8 cellular contexts compared by ENCODE assay signal in the genomic region with DNA sequence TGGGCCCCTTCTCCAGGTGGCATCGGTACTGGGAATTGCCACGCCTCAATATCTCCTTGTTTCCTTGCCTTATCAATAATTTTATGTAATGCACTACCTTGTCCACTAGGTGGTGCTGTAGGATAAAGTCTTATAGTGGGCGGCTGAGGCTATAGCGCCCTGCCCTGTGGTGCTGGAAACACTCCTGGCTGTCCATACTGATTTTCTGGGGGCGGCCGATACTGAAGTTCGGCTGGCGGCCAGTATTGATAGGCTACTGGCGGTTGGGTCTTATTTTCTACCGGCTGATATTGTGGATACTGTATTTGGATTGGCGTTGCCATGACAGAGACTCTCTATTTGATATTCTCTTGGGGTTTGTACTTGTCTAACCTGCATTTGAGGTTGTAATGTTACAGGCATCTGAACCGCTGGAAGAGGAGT. TPM values are rescaled to one million over a fixed set of nuclear protein-coding genes. Genes with fewer than 3 reads are reported as not detected.
A peak's percentile ranks its signal among the peaks of the same experiment; 100 is the strongest.
DNase-seq lines count a peak whose midpoint lies in the region; ATAC-seq and TF ChIP-seq lines count a peak whose summit lies in the region.
"Not testable (repeated sequence)": the region's sequence is repeated elsewhere in the genome, so short reads cannot be mapped to it uniquely, and the experiment has no call there.

No MANE protein-coding gene starts in this region.

- H3K9me1 ChIP-seq in IMR-90 (ENCODE audit: insufficient read depth, low read length): not testable (repeated sequence)

- not testable (repeated sequence) for H2AFZ ChIP-seq in IMR-90 (replicated peaks; ENCODE audit: low read length, poor library complexity)

- not testable (repeated sequence) for H3K56ac ChIP-seq in IMR-90 (ENCODE audit: extremely low read depth, insufficient read depth, low read length)

- H2BK120ac ChIP-seq in IMR-90 (ENCODE audit: low read depth, low read length): not testable (repeated sequence)

- POLR2A ChIA-PET in IMR-90 (lab: Charles Lee; ENCODE audit: unreplicated experiment): not testable (repeated sequence)

- H3K4me2 ChIP-seq in IMR-90 (ENCODE audit: low read depth, low read length): not testable (repeated sequence)

- not testable (repeated sequence) for H4K20me1 ChIP-seq in IMR-90 (ENCODE audit: insufficient read depth, low read length)

- not testable (repeated sequence) for H3K9me3 Mint-ChIP-seq in natural killer cell

- H3K27ac ChIP-seq in IMR-90 (ENCODE audit: insufficient read depth, low read length); ascending aorta; thoracic aorta: not testable (repeated sequence)

- H2AK9ac ChIP-seq in IMR-90 (replicated peaks; ENCODE audit: low read depth, low read length, poor library complexity): not testable (repeated sequence)

- H3K27me3 Mint-ChIP-seq in natural killer cell (ENCODE audit: low read depth in 2 of 2): not testable (repeated sequence)

- H3K4me3 ChIP-seq in IMR-90 (ENCODE audit: insufficient read depth, low read depth, low read length): not testable (repeated sequence)
- H3K4me3 ChIP-seq in ascending aorta: peak overlapping the region in 1 of 2 donors; percentile 30
- peak overlapping the region; percentile 47 for H3K4me3 ChIP-seq in thoracic aorta

- not testable (repeated sequence) for H3K4me1 ChIP-seq in IMR-90 (ENCODE audit: control insufficient read depth, insufficient read depth, low read length); ascending aorta; thoracic aorta (ENCODE audit: control insufficient read depth in 1 of 2, low read depth in 2 of 2)

- not testable (repeated sequence) for H3K27me3 ChIP-seq in IMR-90 (ENCODE audit: control insufficient read depth, insufficient read depth, low read length); ascending aorta; thoracic aorta (replicated peaks; ENCODE audit: insufficient read depth)

- not testable (repeated sequence) for H4K91ac ChIP-seq in IMR-90 (ENCODE audit: insufficient read depth, low read depth, low read length)

- intact Hi-C loops in IMR-90 (cut with micrococcal nuclease) (loop anchor here (1.0 kb wide), 1 partner anchor 313 kb away; no protein-coding TSS in a partner anchor), ascending aorta (cut with DNase I) (loop anchor here (2.0 kb wide), 2 partner anchors 36 to 314 kb away; no protein-coding TSS in a partner anchor), natural killer cell (cut with micrococcal nuclease) (loop anchor here (2.0 kb wide), 1 partner anchor 14 kb away; no protein-coding TSS in a partner anchor)

- H3K27ac Mint-ChIP-seq in natural killer cell: not testable (repeated sequence)

- peaks cover 6 to 11% of the 10 kb centered on the region in 2 donors for H3K4me1 Mint-ChIP-seq in natural killer cell

- not testable (repeated sequence) for H3K23ac ChIP-seq in IMR-90 (ENCODE audit: low read depth, low read length)

- not testable (repeated sequence) for H3K36me3 ChIP-seq in IMR-90 (ENCODE audit: control insufficient read depth, insufficient read depth, low read length); ascending aorta; thoracic aorta

- H2BK5ac ChIP-seq in IMR-90 (ENCODE audit: low read depth, low read length, poor library complexity, severe bottlenecking): not testable (repeated sequence)

- H3K18ac ChIP-seq in IMR-90 (ENCODE audit: low read depth, low read length): not testable (repeated sequence)

- TF ChIP-seq RAD21 in IMR-90 (IDR thresholded peaks at IDR 0.05; ENCODE audit: low read length): peak; percentile 82

- H4K5ac ChIP-seq in IMR-90 (ENCODE audit: low read depth, low read length): not testable (repeated sequence)

- DNase-seq in DMS53 (lab: John Stamatoyannopoulos, UW): peak; percentile 83
- DNase-seq in IMR-90: peak; percentile 67
- peak; percentile 72 for DNase-seq in NCI-H460 (ENCODE audit: extremely low read depth, low read depth)
- DNase-seq in T1000 (lab: John Stamatoyannopoulos, UW): peak; percentile 46
- not testable (repeated sequence) for DNase-seq in ascending aorta (ENCODE audit: low spot score in 2 of 2); thoracic aorta (ENCODE audit: low spot score)
- peak; percentile 47 for DNase-seq in germinal center (ENCODE audit: low spot score)
- DNase-seq in natural killer cell: peak; percentile 27

- WGBS in IMR-90 (ENCODE audit: extremely low coverage in 2 of 2, insufficient read length in 1 of 2), 2 experiments: 20% methylated on average over 1 of the region's 12 CpGs; no CpG with 5 or more reads in 1 of the 2 experiments

- in situ Hi-C loops in IMR-90 (cut with MboI; ENCODE audit: low sequenced_read_pairs): loop anchor here (25.0 kb wide), 1 partner anchor 481 kb away; no protein-coding TSS in a partner anchor

- peak; percentile 99 for ATAC-seq in IMR-90 (ENCODE audit: low read depth)
- peak; percentile 96 to 97 (median 96) for ATAC-seq in natural killer cell
- ATAC-seq in thoracic aorta (ENCODE audit: insufficient number of reproducible peaks, low FRiP score, low read depth): not testable (repeated sequence)

- not testable (repeated sequence) for H2BK20ac ChIP-seq in IMR-90 (ENCODE audit: low read depth, low read length)

- not testable (repeated sequence) for BruUV-seq in IMR-90 (replicated peaks; lab: Mats Ljungman, UMichigan)

- dilution Hi-C loops in IMR-90 (cut with HindIII; ENCODE audit: low sequenced_read_pairs, unreplicated experiment): not testable (repeated sequence)

- not testable (repeated sequence) for H4K8ac ChIP-seq in IMR-90 (ENCODE audit: low read depth in 2 of 2, low read length in 2 of 2)

- H3K4me3 Mint-ChIP-seq in natural killer cell: not testable (repeated sequence)

- not testable (repeated sequence) for H3K36me3 Mint-ChIP-seq in natural killer cell

- H3K4ac ChIP-seq in IMR-90 (ENCODE audit: low read depth, low read length): not testable (repeated sequence)

- not testable (repeated sequence) for TF ChIP-seq POLR2A in IMR-90 (IDR thresholded peaks at IDR 0.05; ENCODE audit: low read depth, low read length)

- H3K14ac ChIP-seq in IMR-90 (replicated peaks; ENCODE audit: low read depth, low read length): not testable (repeated sequence)

- not testable (repeated sequence) for H2BK15ac ChIP-seq in IMR-90 (ENCODE audit: low read depth, low read length)

- TF ChIP-seq CTCF in IMR-90 (conservative IDR thresholded peaks at IDR 0.05; ENCODE audit: low read depth, low read length) (peak; percentile 78), ascending aorta (IDR thresholded peaks at IDR 0.05) (peak; percentile 73 to 85 (median 78)), natural killer cell (IDR thresholded peaks at IDR 0.05) (peak; percentile 88), thoracic aorta (IDR thresholded peaks at IDR 0.05) (peak; percentile 83)

- CTCF ChIA-PET in IMR-90 (lab: Yijun Ruan, JAX): not testable (repeated sequence)

- H3K9ac ChIP-seq in IMR-90 (ENCODE audit: low read depth, low read length): not testable (repeated sequence)

- H3K9me3 ChIP-seq in IMR-90 (ENCODE audit: control insufficient read depth, insufficient read depth, low read length); ascending aorta; thoracic aorta: not testable (repeated sequence)

- not testable (repeated sequence) for H2AK5ac ChIP-seq in IMR-90 (ENCODE audit: low read depth, low read length)

- H3K79me1 ChIP-seq in IMR-90 (ENCODE audit: low read depth in 1 of 2, low read length in 2 of 2): not testable (repeated sequence)

TF ChIP-seq in IMR-90, 13 proteins besides CTCF, POLR2A, EP300 and RAD21:
- TF ChIP-seq SMC3 (IDR thresholded peaks at IDR 0.05; ENCODE audit: low read depth, low read length): peak; percentile 56

RNA-seq across cellular contexts. Expression of a gene that starts 38.0 kb away (rescaled TPM):
- total RNA-seq in IMR-90 (2012; rRNA removed): not detected in 2 replicates
- not detected in 2 replicates for polyA plus RNA-seq in IMR-90 (2012; rRNA removed)
- not detected in 2 replicates for polyA plus RNA-seq in IMR-90 (2012; cell fraction: cytosol; rRNA removed)
- not detected in 2 replicates for polyA plus RNA-seq in IMR-90 (2012; cell fraction: nucleus; rRNA removed; ENCODE audit: low replicate concordance)
- not detected in 2 replicates for total RNA-seq in NCI-H460 (2014; rRNA removed; shearing (Covaris generic))
- polyA plus RNA-seq in NCI-H460 (2014; cell fraction: nucleus; rRNA removed): not detected in 2 replicates
- total RNA-seq in ascending aorta: not detected
- total RNA-seq in natural killer cell: not detected
- not detected for total RNA-seq in thoracic aorta

RNA-seq across cellular contexts. Expression of a gene that starts 43.6 kb away (rescaled TPM):
- total RNA-seq in IMR-90 (2012; rRNA removed) (0.28 TPM in 1 of 2 replicates, not detected in the other), ascending aorta (69.8 TPM), natural killer cell (1 to 10 TPM; 1.9 to 9.7 (median 3.4) TPM), thoracic aorta (10 to 100 TPM; 20.2 to 39.7 TPM)
- 0.72 and 1.0 TPM in 2 replicates for polyA plus RNA-seq in IMR-90 (2012; rRNA removed)
- 0.55 and 0.70 TPM in 2 replicates for polyA plus RNA-seq in IMR-90 (2012; cell fraction: cytosol; rRNA removed)
- polyA plus RNA-seq in IMR-90 (2012; cell fraction: nucleus; rRNA removed; ENCODE audit: low replicate concordance): 0.58 and 0.84 TPM in 2 replicates
- total RNA-seq in NCI-H460 (2014; rRNA removed; shearing (Covaris generic)): 2.9 and 3.4 TPM in 2 replicates
- polyA plus RNA-seq in NCI-H460 (2014; cell fraction: nucleus; rRNA removed): 7.7 and 8.2 TPM in 2 replicates
